In genomic region chr17:71237903-71238538, GRCh38 we compare ENCODE assay signal across 9 cellular contexts.
A peak's percentile ranks its signal among the peaks of the same experiment; 100 is the strongest.
DNase-seq lines count a peak whose midpoint lies in the region; ATAC-seq and TF ChIP-seq lines count a peak whose summit lies in the region.
"Had no signal": no experiment of that assay in that cellular context is flagged by ENCODE, and none has a peak within 500 bp of the region (broad histone marks: within the 10 kb centered on the region; RNA-seq: fewer than 3 reads in every experiment).

No MANE protein-coding gene starts in this region.

- no peak overlapping the region for H3K27ac ChIP-seq in mesendoderm (ENCODE audit: low read depth, low read length)
- H3K27ac ChIP-seq in upper lobe of left lung: no peak overlapping the region

- TF ChIP-seq POLR2A in upper lobe of left lung (IDR thresholded peaks at IDR 0.05): no peak

- no CpG with 5 or more reads among the region's 1 CpG for WGBS in mesendoderm (ENCODE audit: extremely low coverage, insufficient coverage, low lambda C conversion rate)
- 78 to 85% methylated on average over 1 of the region's 1 CpG for WGBS in upper lobe of left lung, 2 donors

- H4K5ac ChIP-seq in mesendoderm (ENCODE audit: low read length): no peak overlapping the region

- no peaks in the 10 kb centered on the region for H3K27me3 ChIP-seq in adipocyte (replicated peaks; ENCODE audit: control insufficient read depth, insufficient read depth, low read length)
- no peaks in the 10 kb centered on the region for H3K27me3 ChIP-seq in mesendoderm (ENCODE audit: insufficient read depth, low read length, poor library complexity)
- H3K27me3 ChIP-seq in upper lobe of left lung: no peaks in the 10 kb centered on the region

- ATAC-seq in upper lobe of left lung (ENCODE audit: low FRiP score in 2 of 2) (no peak), HG03571 (IDR thresholded peaks at IDR 0.05; ENCODE audit: unreplicated experiment) (no peak), HG03442 (IDR thresholded peaks at IDR 0.05; ENCODE audit: unreplicated experiment) (no peak)

- no peaks in the 10 kb centered on the region for H3K79me1 ChIP-seq in mesendoderm (ENCODE audit: low read length)

- H3K36me3 ChIP-seq in adipocyte (ENCODE audit: control insufficient read depth, insufficient read depth, low read length, severe bottlenecking) (no peaks in the 10 kb centered on the region), mesendoderm (ENCODE audit: control insufficient read depth, insufficient read depth, low read length) (no peaks in the 10 kb centered on the region), upper lobe of left lung (no peaks in the 10 kb centered on the region)

- H3K9me3 ChIP-seq in adipocyte (ENCODE audit: control insufficient read depth, low read length) (no peaks in the 10 kb centered on the region), upper lobe of left lung (no peaks in the 10 kb centered on the region)

- no peaks in the 10 kb centered on the region for H3K4me1 ChIP-seq in adipocyte (ENCODE audit: control insufficient read depth, insufficient read depth, low read length)
- H3K4me1 ChIP-seq in mesendoderm (ENCODE audit: control insufficient read depth, low read depth, low read length): no peaks in the 10 kb centered on the region
- H3K4me1 ChIP-seq in upper lobe of left lung: no peaks in the 10 kb centered on the region

- H3K23ac ChIP-seq in mesendoderm (ENCODE audit: low read length): no peak overlapping the region

- H3K18ac ChIP-seq in mesendoderm (ENCODE audit: low read length): no peak overlapping the region

- H2BK15ac ChIP-seq in mesendoderm (replicated peaks; ENCODE audit: low read depth): no peak overlapping the region

- no peak overlapping the region for H2BK120ac ChIP-seq in mesendoderm (ENCODE audit: low read depth, low read length)

- in situ Hi-C loops in GM13976 (cut with MboI; ENCODE audit: low sequenced_read_pairs, unreplicated experiment): no loop called here

- H3K4me2 ChIP-seq in mesendoderm (ENCODE audit: low read length): no peak overlapping the region

- no peak overlapping the region for H3K4me3 ChIP-seq in adipocyte (ENCODE audit: low read length)
- H3K4me3 ChIP-seq in mesendoderm (ENCODE audit: low read length): no peak overlapping the region
- no peak overlapping the region for H3K4me3 ChIP-seq in upper lobe of left lung

- DNase-seq in DMS53 (lab: John Stamatoyannopoulos, UW) (peak; percentile 69), NCI-H1092 treated with DMSO at 0.1 percent for 48 hours (lab: John Stamatoyannopoulos, UW) (peak; percentile 83), adipocyte (ENCODE audit: low read depth) (peak; percentile 53), mesendoderm (peak; percentile 11), upper lobe of left lung (no peak), GM13976 (ENCODE audit: low spot score) (no peak)
- DNase-seq: activated CD4-positive, alpha-beta T cell treated with anti-CD3 and anti-CD28 coated beads, Interleukin-2, amount 10 ng/mL, durations not matched to agents 24 days and 14 days had no signal

- TF ChIP-seq CTCF in upper lobe of left lung (IDR thresholded peaks at IDR 0.05) (no peak), GM13976 (IDR thresholded peaks at IDR 0.05; ENCODE audit: borderline replicate concordance, control extremely low read depth, extremely low read depth, insufficient read depth, missing control alignments) (no peak)

- no peak for TF ChIP-seq EP300 in upper lobe of left lung (IDR thresholded peaks at IDR 0.05)

- no peak overlapping the region for H2BK5ac ChIP-seq in mesendoderm (ENCODE audit: low read length)

- H3K79me2 ChIP-seq in mesendoderm (ENCODE audit: control insufficient read depth, insufficient read depth, low read length): no peaks in the 10 kb centered on the region

- H3K56ac ChIP-seq in mesendoderm (ENCODE audit: low read length): no peak overlapping the region

- H3K9ac ChIP-seq in adipocyte (ENCODE audit: low read length): no peak overlapping the region
- no peak overlapping the region for H3K9ac ChIP-seq in mesendoderm (ENCODE audit: low read length)

- H2AK5ac ChIP-seq in mesendoderm (ENCODE audit: low read length): no peak overlapping the region

- no peak overlapping the region for H3K4ac ChIP-seq in mesendoderm (ENCODE audit: low read depth, low read length)

- H4K8ac ChIP-seq in mesendoderm (ENCODE audit: low read depth, low read length): no peak overlapping the region

Comparison
In these comparisons a context has a peak if more than half of its experiments do, and no peak if none do; other contexts are left out.
1. DNase-seq: peak in DMS53 (single experiment), NCI-H1092 treated with DMSO at 0.1 percent for 48 hours (single experiment), adipocyte (single experiment) and mesendoderm (single experiment); none in upper lobe of left lung (0 of 2) and GM13976 (single experiment).